ENCODE assay signal across 22 cellular contexts in the genomic region with DNA sequence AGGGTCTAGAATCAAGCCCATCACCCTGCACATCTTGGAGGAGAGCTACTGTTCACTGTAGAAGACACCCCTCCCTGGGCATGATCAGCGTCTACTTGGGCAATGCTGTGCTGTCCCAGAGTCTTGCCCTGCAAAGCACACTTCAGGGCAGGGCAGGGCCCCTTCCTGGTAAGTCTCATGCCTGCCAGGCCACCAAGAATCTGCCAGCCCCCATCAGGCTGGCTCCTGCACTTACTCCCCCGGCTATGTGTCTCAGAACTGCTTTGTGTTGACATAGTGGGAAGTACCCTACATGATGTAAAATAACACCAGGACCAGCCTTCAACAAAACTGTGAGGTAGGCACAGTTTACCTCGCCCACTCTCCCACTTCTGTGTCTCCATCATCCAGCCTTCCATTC. TPM values are rescaled to one million over a fixed set of nuclear protein-coding genes. Genes with fewer than 3 reads are reported as not detected.
"Had no signal": no experiment of that assay in that cellular context is flagged by ENCODE, and none has a peak within 500 bp of the region (broad histone marks: within the 10 kb centered on the region; RNA-seq: fewer than 3 reads in every experiment).

No MANE protein-coding gene starts in this region.

- H3K4me3 ChIP-seq: esophagus muscularis mucosa, prostate gland, thoracic aorta had no signal

- FAIRE-seq: frontal cortex had no signal

- H3K36me3 Mint-ChIP-seq: activated naive CD4-positive, alpha-beta T cell treated with anti-CD3 and anti-CD28 coated beads, Interleukin-2, amount 10 ng/mL, durations not matched to agents 7 days and 5 days; mesothelial cell of epicardium had no signal

- H3K9me3 Mint-ChIP-seq: activated CD4-positive, alpha-beta memory T cell treated with anti-CD3 and anti-CD28 coated beads, Interleukin-2, amount 10 ng/mL, durations not matched to agents 7 days and 5 days; activated CD4-positive, alpha-beta T cell treated with anti-CD3 and anti-CD28 coated beads, Interleukin-2, amount 10 ng/mL, durations not matched to agents 24 days and 14 days; activated naive CD4-positive, alpha-beta T cell treated with anti-CD3 and anti-CD28 coated beads, Interleukin-2, amount 10 ng/mL, durations not matched to agents 7 days and 5 days; activated T-cell treated with anti-CD3 and anti-CD28 coated beads, Interleukin-2, amount 50 U/mL, for 72 hours had no signal

- H3K4me3 Mint-ChIP-seq: activated CD4-positive, alpha-beta memory T cell treated with anti-CD3 and anti-CD28 coated beads, Interleukin-2, amount 10 ng/mL, durations not matched to agents 7 days and 5 days; activated CD4-positive, alpha-beta T cell treated with anti-CD3 and anti-CD28 coated beads, Interleukin-2, amount 10 ng/mL, durations not matched to agents 24 days and 14 days; activated naive CD4-positive, alpha-beta T cell treated with anti-CD3 and anti-CD28 coated beads, Interleukin-2, amount 10 ng/mL, durations not matched to agents 7 days and 5 days; activated T-cell treated with anti-CD3 and anti-CD28 coated beads, Interleukin-2, amount 50 U/mL, for 72 hours; mesothelial cell of epicardium had no signal

- ATAC-seq: activated CD4-positive, CD25-positive, alpha-beta regulatory T cell treated with anti-CD3 and anti-CD28 coated beads, Interleukin-2, amount 50 U/mL, for 24 hours; left ventricle myocardium superior had no signal

- H3K4me1 ChIP-seq: esophagus muscularis mucosa, prostate gland had no signal

- H3K27ac ChIP-seq: esophagus muscularis mucosa, prostate gland, thoracic aorta had no signal

- DNase-seq: activated CD4-positive, alpha-beta memory T cell treated with anti-CD3 and anti-CD28 coated beads, Interleukin-2, amount 10 ng/mL, durations not matched to agents 7 days and 5 days; activated CD4-positive, alpha-beta T cell treated with anti-CD3 and anti-CD28 coated beads, Interleukin-2, amount 10 ng/mL, durations not matched to agents 24 days and 14 days; activated effector memory CD4-positive, alpha-beta T cell treated with anti-CD3 and anti-CD28 coated beads, Interleukin-2, amount 50 U/mL, for 16 hours; activated naive CD4-positive, alpha-beta T cell treated with anti-CD3 and anti-CD28 coated beads, Interleukin-2, amount 10 ng/mL, durations not matched to agents 7 days and 5 days; activated T-cell treated with anti-CD3 and anti-CD28 coated beads, Interleukin-2, amount 50 U/mL, for 72 hours; dermis blood vessel endothelial cell; effector CD8-positive, alpha-beta T cell; glutamatergic neuron; hippocampal formation; left ventricle myocardium superior; occipital lobe; stimulated activated CD4-positive, alpha-beta T cell treated with anti-CD3 and anti-CD28 coated beads, Interleukin-4, amount 100 ng/mL, for 24 hours; stimulated activated naive CD4-positive, alpha-beta T cell treated with Interleukin-2 at 50 U/mL for 16 hours had no signal

- H3K36me3 ChIP-seq: esophagus muscularis mucosa, prostate gland, thoracic aorta had no signal

- H3K27ac Mint-ChIP-seq: activated CD4-positive, alpha-beta memory T cell treated with anti-CD3 and anti-CD28 coated beads, Interleukin-2, amount 10 ng/mL, durations not matched to agents 7 days and 5 days; activated CD4-positive, alpha-beta T cell treated with anti-CD3 and anti-CD28 coated beads, Interleukin-2, amount 10 ng/mL, durations not matched to agents 24 days and 14 days; activated naive CD4-positive, alpha-beta T cell treated with anti-CD3 and anti-CD28 coated beads, Interleukin-2, amount 10 ng/mL, durations not matched to agents 7 days and 5 days; activated T-cell treated with anti-CD3 and anti-CD28 coated beads, Interleukin-2, amount 50 U/mL, for 72 hours; mesothelial cell of epicardium had no signal

- H3K9me3 ChIP-seq: esophagus muscularis mucosa, prostate gland, thoracic aorta had no signal

RNA-seq across cellular contexts. Expression of a gene that starts 27.9 kb away (rescaled TPM):
- total RNA-seq: cardiac septum, dermis blood vessel endothelial cell, esophagus muscularis mucosa, left ventricle myocardium superior had no signal
- polyA plus RNA-seq: neural cell, urinary bladder had no signal
